ENCODE assay signal across 14 cellular contexts in genomic region chr3:123336001-123336400, GRCh38.
"Had no signal": no experiment of that assay in that cellular context is flagged by ENCODE, and none has a peak within 500 bp of the region (broad histone marks: within the 10 kb centered on the region; RNA-seq: fewer than 3 reads in every experiment).

No MANE protein-coding gene starts in this region.

- H3K27me3 Mint-ChIP-seq: activated CD4-positive, alpha-beta T cell treated with anti-CD3 and anti-CD28 coated beads, Interleukin-2, amount 10 ng/mL, durations not matched to agents 7 days and 5 days; activated naive CD8-positive, alpha-beta T cell treated with anti-CD3 and anti-CD28 coated beads for 36 hours; stimulated activated naive CD8-positive, alpha-beta T cell treated with anti-CD3 and anti-CD28 coated beads, Interleukin-15, Interleukin-2, amounts not matched to agents 100 ng/mL and 50 ng/mL, for 24 hours had no signal

- H3K36me3 Mint-ChIP-seq: activated naive CD8-positive, alpha-beta T cell treated with anti-CD3 and anti-CD28 coated beads for 36 hours had no signal

- DNase-seq: activated CD4-positive, alpha-beta T cell treated with anti-CD3 and anti-CD28 coated beads, Interleukin-2, amount 10 ng/mL, durations not matched to agents 7 days and 5 days; activated naive CD8-positive, alpha-beta T cell treated with anti-CD3 and anti-CD28 coated beads for 36 hours; amygdala; endodermal cell; gastrocnemius medialis; mesendoderm; nephron progenitor cell; stimulated activated CD4-positive, alpha-beta T cell treated with anti-CD3 and anti-CD28 coated beads, Interleukin-12 subunit alpha, Interleukin-12 subunit beta, amount 100 ng/mL, for 4 hours; stimulated activated CD4-positive, alpha-beta T cell treated with anti-CD3 and anti-CD28 coated beads, Interleukin-2, amount 100 ng/mL, for 48 hours; thyroid gland had no signal

- ATAC-seq: gastrocnemius medialis had no signal

- H3K27me3 ChIP-seq: gastrocnemius medialis, thyroid gland had no signal

- H3K27ac ChIP-seq: gastrocnemius medialis, psoas muscle, SK-N-MC, thyroid gland had no signal

- H3K36me3 ChIP-seq: gastrocnemius medialis, thyroid gland had no signal

- H3K9me3 ChIP-seq: gastrocnemius medialis, psoas muscle, thyroid gland had no signal

- H3K27ac Mint-ChIP-seq: activated CD4-positive, alpha-beta T cell treated with anti-CD3 and anti-CD28 coated beads, Interleukin-2, amount 10 ng/mL, durations not matched to agents 7 days and 5 days; activated naive CD8-positive, alpha-beta T cell treated with anti-CD3 and anti-CD28 coated beads for 36 hours; activated T-helper 1 cell treated with anti-CD3 and anti-CD28 coated beads, Interleukin-12 subunit alpha, Interleukin-12 subunit beta, Interleukin-2, Interleukin-4 antibody, amounts not matched to agents 30 ng/mL and 10 ng/mL and 1 ng/mL, durations not matched to agents 14 hours and 24 hours and 36 hours; endodermal cell; nephron progenitor cell; stimulated activated naive CD8-positive, alpha-beta T cell treated with anti-CD3 and anti-CD28 coated beads, Interleukin-15, Interleukin-2, amounts not matched to agents 100 ng/mL and 50 ng/mL, for 24 hours had no signal

- H3K4me3 Mint-ChIP-seq: activated CD4-positive, alpha-beta T cell treated with anti-CD3 and anti-CD28 coated beads, Interleukin-2, amount 10 ng/mL, durations not matched to agents 7 days and 5 days; activated naive CD8-positive, alpha-beta T cell treated with anti-CD3 and anti-CD28 coated beads for 36 hours; activated T-helper 1 cell treated with anti-CD3 and anti-CD28 coated beads, Interleukin-12 subunit alpha, Interleukin-12 subunit beta, Interleukin-2, Interleukin-4 antibody, amounts not matched to agents 30 ng/mL and 10 ng/mL and 1 ng/mL, durations not matched to agents 14 hours and 24 hours and 36 hours; endodermal cell; nephron progenitor cell; stimulated activated naive CD8-positive, alpha-beta T cell treated with anti-CD3 and anti-CD28 coated beads, Interleukin-15, Interleukin-2, amounts not matched to agents 100 ng/mL and 50 ng/mL, for 24 hours had no signal

- H3K4me1 ChIP-seq: gastrocnemius medialis, psoas muscle, thyroid gland had no signal

- H3K4me3 ChIP-seq: gastrocnemius medialis, psoas muscle, SK-N-MC, thyroid gland had no signal

- H3K9me3 Mint-ChIP-seq: activated CD4-positive, alpha-beta T cell treated with anti-CD3 and anti-CD28 coated beads, Interleukin-2, amount 10 ng/mL, durations not matched to agents 7 days and 5 days; activated naive CD8-positive, alpha-beta T cell treated with anti-CD3 and anti-CD28 coated beads for 36 hours; activated T-helper 1 cell treated with anti-CD3 and anti-CD28 coated beads, Interleukin-12 subunit alpha, Interleukin-12 subunit beta, Interleukin-2, Interleukin-4 antibody, amounts not matched to agents 30 ng/mL and 10 ng/mL and 1 ng/mL, durations not matched to agents 14 hours and 24 hours and 36 hours; endodermal cell; stimulated activated naive CD8-positive, alpha-beta T cell treated with anti-CD3 and anti-CD28 coated beads, Interleukin-15, Interleukin-2, amounts not matched to agents 100 ng/mL and 50 ng/mL, for 24 hours had no signal
